Comparison of ENCODE assay signal across 3 cellular contexts in genomic region chr12:47755655-47756562, GRCh38.
TF ChIP-seq lines count a peak whose summit lies in the region.

No MANE protein-coding gene starts in this region.

TF ChIP-seq in liver, 16 proteins besides CTCF, POLR2A, EP300 and RAD21:
- TF ChIP-seq JUND (IDR thresholded peaks at IDR 0.05) (no peak), NR2F2 (IDR thresholded peaks at IDR 0.05) (peak; percentile 79)

TF ChIP-seq in HepG2, 621 proteins besides CTCF, POLR2A, EP300 and RAD21:
- TF ChIP-seq CEBPZ (IDR thresholded peaks at IDR 0.05; ENCODE audit: low read length) (no peak), ZKSCAN8 (CRISPR knock-in tag; IDR thresholded peaks at IDR 0.05; ENCODE audit: borderline replicate concordance) (no peak), E2F2 (CRISPR knock-in tag; IDR thresholded peaks at IDR 0.05; ENCODE audit: borderline replicate concordance) (no peak), ZNF362 (CRISPR knock-in tag; IDR thresholded peaks at IDR 0.05; ENCODE audit: borderline replicate concordance) (no peak), ZNF883 (CRISPR knock-in tag; IDR thresholded peaks at IDR 0.05; ENCODE audit: not compliant biosample characterization) (no peak), ZNF724P (CRISPR knock-in tag; IDR thresholded peaks at IDR 0.05; ENCODE audit: borderline replicate concordance) (no peak), ZNF281 (CRISPR knock-in tag; IDR thresholded peaks at IDR 0.05; ENCODE audit: borderline replicate concordance) (no peak), ZSCAN21 (CRISPR knock-in tag; IDR thresholded peaks at IDR 0.05; ENCODE audit: borderline replicate concordance) (no peak), ZNF317 (CRISPR knock-in tag; IDR thresholded peaks at IDR 0.05) (no peak)

TF ChIP-seq in WTC11, 78 proteins besides CTCF, POLR2A, EP300 and RAD21:
- TF ChIP-seq FOXP4 (CRISPR knock-in tag; IDR thresholded peaks at IDR 0.05) (no peak), SOX15 (CRISPR knock-in tag; IDR thresholded peaks at IDR 0.05) (no peak), GRHL2 (CRISPR knock-in tag; IDR thresholded peaks at IDR 0.05; ENCODE audit: insufficient replicate concordance, severe bottlenecking) (no peak), FOXP1 (CRISPR knock-in tag; IDR thresholded peaks at IDR 0.05; ENCODE audit: borderline replicate concordance) (no peak), ZNF219 (CRISPR knock-in tag; IDR thresholded peaks at IDR 0.05; ENCODE audit: borderline replicate concordance) (no peak), RELA (CRISPR knock-in tag; IDR thresholded peaks at IDR 0.05; ENCODE audit: borderline replicate concordance) (no peak), ZNF121 (CRISPR knock-in tag; IDR thresholded peaks at IDR 0.05) (no peak), ZBTB21 (CRISPR knock-in tag; IDR thresholded peaks at IDR 0.05; ENCODE audit: borderline replicate concordance) (no peak), TP53 (CRISPR knock-in tag; IDR thresholded peaks at IDR 0.05) (no peak), ZSCAN18 (CRISPR knock-in tag; IDR thresholded peaks at IDR 0.05) (no peak)
